ENCODE assay signal across 1 cellular context in genomic region chr2:234881413-234882241, GRCh38.
A peak's percentile ranks its signal among the peaks of the same experiment; 100 is the strongest.
TF ChIP-seq lines count a peak whose summit lies in the region.

No MANE protein-coding gene starts in this region.

TF ChIP-seq in HepG2, 621 proteins besides CTCF, POLR2A, EP300 and RAD21 (continued from another document and continues in another):
- TF ChIP-seq AKNA (CRISPR knock-in tag; IDR thresholded peaks at IDR 0.05; ENCODE audit: borderline replicate concordance) (no peak), ZNF773 (CRISPR knock-in tag; IDR thresholded peaks at IDR 0.05; ENCODE audit: borderline replicate concordance) (no peak), TCF7L2 (IDR thresholded peaks at IDR 0.05; ENCODE audit: low read depth, low read length) (no peak), TERF1 (CRISPR knock-in tag; IDR thresholded peaks at IDR 0.05) (no peak), ARID4A (CRISPR knock-in tag; IDR thresholded peaks at IDR 0.05; ENCODE audit: borderline replicate concordance) (peak; percentile 41; the same call in 1 of the 2 replicates), RFXANK (CRISPR knock-in tag; IDR thresholded peaks at IDR 0.05) (peak; percentile 56; the same call in 1 of the 2 replicates), ATF3 (CRISPR knock-in tag; IDR thresholded peaks at IDR 0.05) (peak; percentile 41; the same call in 1 of the 2 replicates), SNAPC2 (CRISPR knock-in tag; IDR thresholded peaks at IDR 0.05) (peak; percentile 88; the same call in 1 of the 2 replicates), RFXAP (CRISPR knock-in tag; IDR thresholded peaks at IDR 0.05; ENCODE audit: borderline replicate concordance) (peak; percentile 71; the same call in 1 of the 2 replicates), ZNF713 (CRISPR knock-in tag; IDR thresholded peaks at IDR 0.05) (no peak), GATAD2A (CRISPR knock-in tag; IDR thresholded peaks at IDR 0.05) (peak; percentile 85), ELF1 (CRISPR knock-in tag; IDR thresholded peaks at IDR 0.05) (peak; percentile 68), ARHGAP35 (CRISPR knock-in tag; IDR thresholded peaks at IDR 0.05; ENCODE audit: borderline replicate concordance) (no peak), CC2D1A (CRISPR knock-in tag; IDR thresholded peaks at IDR 0.05) (0 out of 2 replicates have a peak, but pooled peaks have one; percentile 80), MEF2D (CRISPR knock-in tag; IDR thresholded peaks at IDR 0.05) (0 out of 2 replicates have a peak, but pooled peaks have one; percentile 53), GATAD1 (CRISPR knock-in tag; IDR thresholded peaks at IDR 0.05) (peak; percentile 74), HIVEP1 (CRISPR knock-in tag; IDR thresholded peaks at IDR 0.05) (no peak), HOXA5 (CRISPR knock-in tag; IDR thresholded peaks at IDR 0.05) (peak; percentile 47; the same call in 1 of the 2 replicates), HMG20B (CRISPR knock-in tag; conservative IDR thresholded peaks at IDR 0.05) (peak; percentile 56; the same call in 1 of the 2 replicates), SKI (IDR thresholded peaks at IDR 0.05; ENCODE audit: partially characterized antibody) (no peak), TFE3 (CRISPR knock-in tag; IDR thresholded peaks at IDR 0.05) (peak; percentile 90), THAP7 (CRISPR knock-in tag; IDR thresholded peaks at IDR 0.05) (no peak), CREB1 (IDR thresholded peaks at IDR 0.05) (no peak), CREB1 (CRISPR knock-in tag; IDR thresholded peaks at IDR 0.05) (peak; percentile 45; the same call in 1 of the 2 replicates), RBM39 (IDR thresholded peaks at IDR 0.05; ENCODE audit: low read depth, low read length, poor library complexity, severe bottlenecking) (no peak), KMT2A (CRISPR knock-in tag; IDR thresholded peaks at IDR 0.05) (peak; percentile 94; the same call in 1 of the 2 replicates), NFKBIZ (CRISPR knock-in tag; IDR thresholded peaks at IDR 0.05) (no peak), KDM2A (CRISPR knock-in tag; IDR thresholded peaks at IDR 0.05; ENCODE audit: borderline replicate concordance, low read depth) (peak; percentile 71), ZNF598 (CRISPR knock-in tag; IDR thresholded peaks at IDR 0.05; ENCODE audit: borderline replicate concordance) (0 out of 2 replicates have a peak, but pooled peaks have one; percentile 32), IRF9 (CRISPR knock-in tag; IDR thresholded peaks at IDR 0.05; ENCODE audit: borderline replicate concordance) (no peak), ARNTL (CRISPR knock-in tag; IDR thresholded peaks at IDR 0.05) (0 out of 2 replicates have a peak, but pooled peaks have one; percentile 9)
- TF ChIP-seq, protein P1, sequence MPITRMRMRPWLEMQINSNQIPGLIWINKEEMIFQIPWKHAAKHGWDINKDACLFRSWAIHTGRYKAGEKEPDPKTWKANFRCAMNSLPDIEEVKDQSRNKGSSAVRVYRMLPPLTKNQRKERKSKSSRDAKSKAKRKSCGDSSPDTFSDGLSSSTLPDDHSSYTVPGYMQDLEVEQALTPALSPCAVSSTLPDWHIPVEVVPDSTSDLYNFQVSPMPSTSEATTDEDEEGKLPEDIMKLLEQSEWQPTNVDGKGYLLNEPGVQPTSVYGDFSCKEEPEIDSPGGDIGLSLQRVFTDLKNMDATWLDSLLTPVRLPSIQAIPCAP (CRISPR knock-in tag; IDR thresholded peaks at IDR 0.05; ENCODE audit: low read depth), result no peak
- TF ChIP-seq, protein P2, sequence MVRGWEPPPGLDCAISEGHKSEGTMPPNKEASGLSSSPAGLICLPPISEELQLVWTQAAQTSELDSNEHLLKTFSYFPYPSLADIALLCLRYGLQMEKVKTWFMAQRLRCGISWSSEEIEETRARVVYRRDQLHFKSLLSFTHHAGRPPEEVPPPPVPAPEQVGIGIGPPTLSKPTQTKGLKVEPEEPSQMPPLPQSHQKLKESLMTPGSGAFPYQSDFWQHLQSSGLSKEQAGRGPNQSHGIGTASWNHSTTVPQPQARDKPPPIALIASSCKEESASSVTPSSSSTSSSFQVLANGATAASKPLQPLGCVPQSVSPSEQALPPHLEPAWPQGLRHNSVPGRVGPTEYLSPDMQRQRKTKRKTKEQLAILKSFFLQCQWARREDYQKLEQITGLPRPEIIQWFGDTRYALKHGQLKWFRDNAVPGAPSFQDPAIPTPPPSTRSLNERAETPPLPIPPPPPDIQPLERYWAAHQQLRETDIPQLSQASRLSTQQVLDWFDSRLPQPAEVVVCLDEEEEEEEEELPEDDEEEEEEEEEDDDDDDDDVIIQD (CRISPR knock-in tag; IDR thresholded peaks at IDR 0.05; ENCODE audit: low read depth), result peak; percentile 90; the same call in 1 of the 2 replicates
- TF ChIP-seq, protein P3, sequence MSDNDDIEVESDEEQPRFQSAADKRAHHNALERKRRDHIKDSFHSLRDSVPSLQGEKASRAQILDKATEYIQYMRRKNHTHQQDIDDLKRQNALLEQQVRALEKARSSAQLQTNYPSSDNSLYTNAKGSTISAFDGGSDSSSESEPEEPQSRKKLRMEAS (IDR thresholded peaks at IDR 0.05), result peak; percentile 69; the same call in 1 of the 2 replicates
- TF ChIP-seq, protein P4, sequence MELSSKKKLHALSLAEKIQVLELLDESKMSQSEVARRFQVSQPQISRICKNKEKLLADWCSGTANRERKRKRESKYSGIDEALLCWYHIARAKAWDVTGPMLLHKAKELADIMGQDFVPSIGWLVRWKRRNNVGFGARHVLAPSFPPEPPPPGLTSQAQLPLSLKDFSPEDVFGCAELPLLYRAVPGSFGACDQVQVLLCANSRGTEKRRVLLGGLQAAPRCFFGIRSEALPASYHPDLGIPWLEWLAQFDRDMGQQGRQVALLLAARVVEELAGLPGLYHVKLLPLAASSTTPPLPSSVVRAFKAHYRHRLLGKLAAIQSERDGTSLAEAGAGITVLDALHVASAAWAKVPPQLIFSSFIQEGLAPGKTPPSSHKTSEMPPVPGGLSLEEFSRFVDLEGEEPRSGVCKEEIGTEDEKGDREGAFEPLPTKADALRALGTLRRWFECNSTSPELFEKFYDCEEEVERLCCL (CRISPR knock-in tag; IDR thresholded peaks at IDR 0.05; ENCODE audit: borderline replicate concordance), result 0 out of 2 replicates have a peak, but pooled peaks have one; percentile 49
